Comparison of ENCODE assay signal across 18 cellular contexts in genomic region chr10:119803264-119803663, GRCh38.
DNase-seq lines count a peak whose midpoint lies in the region; ATAC-seq and TF ChIP-seq lines count a peak whose summit lies in the region.
"Had no signal": no experiment of that assay in that cellular context is flagged by ENCODE, and none has a peak within 500 bp of the region (broad histone marks: within the 10 kb centered on the region; RNA-seq: fewer than 3 reads in every experiment).

No MANE protein-coding gene starts in this region.

- H3K4me3 ChIP-seq in epithelial cell of esophagus (ENCODE audit: low read length): no peak overlapping the region
- H3K4me3 ChIP-seq in osteoblast (ENCODE audit: insufficient read depth, low read length): no peak overlapping the region
- no peak overlapping the region for H3K4me3 ChIP-seq in spleen
- H3K4me3 ChIP-seq: heart left ventricle, skin epidermis had no signal

- no peaks in the 10 kb centered on the region for H3K36me3 ChIP-seq in osteoblast (ENCODE audit: insufficient read depth, low read length)
- peaks cover 0 to 36% (median 12%) of the 10 kb centered on the region in 6 donors for H3K36me3 ChIP-seq in spleen

- no peak overlapping the region for H3K27ac ChIP-seq in osteoblast (ENCODE audit: low read depth, low read length)
- no peak overlapping the region for H3K27ac ChIP-seq in spleen
- H3K27ac ChIP-seq: skin epidermis had no signal

- H3K4me2 ChIP-seq in osteoblast (ENCODE audit: insufficient read depth, low read length): peak overlapping the region; percentile 3

- H4K20me1 ChIP-seq in osteoblast (ENCODE audit: insufficient read depth, low read length): no peaks in the 10 kb centered on the region

- TF ChIP-seq POLR2A in spleen (IDR thresholded peaks at IDR 0.05): no peak

- H3K4me1 ChIP-seq in osteoblast (ENCODE audit: insufficient read depth, low read length) (peaks cover 4% of the 10 kb centered on the region), spleen (no peaks in the 10 kb centered on the region)
- H3K4me1 ChIP-seq: heart left ventricle had no signal

- H3K27me3 ChIP-seq in osteoblast (ENCODE audit: insufficient read depth, low read length): no peaks in the 10 kb centered on the region
- no peaks in the 10 kb centered on the region for H3K27me3 ChIP-seq in spleen (replicated peaks in 1 of 7)
- H3K27me3 ChIP-seq: heart left ventricle had no signal

- no peak for TF ChIP-seq CTCF in epithelial cell of esophagus (IDR thresholded peaks at IDR 0.05; ENCODE audit: insufficient read depth, low read depth, low read length, missing control alignments)
- TF ChIP-seq CTCF in osteoblast (IDR thresholded peaks at IDR 0.05; ENCODE audit: extremely low read depth, low read depth, low read length): no peak
- no peak for TF ChIP-seq CTCF in spleen (IDR thresholded peaks at IDR 0.05 in 8 of 11, conservative IDR thresholded peaks at IDR 0.05 in 3 of 11)

- no peak overlapping the region for H2AFZ ChIP-seq in osteoblast (ENCODE audit: low read length)

- DNase-seq in EH (ENCODE audit: low read depth): peak; percentile 89
- DNase-seq in RPMI7951 (ENCODE audit: low read depth): peak; percentile 5
- DNase-seq in epithelial cell of esophagus (ENCODE audit: low read depth): peak; percentile 63
- peak; percentile 87 for DNase-seq in osteoblast (ENCODE audit: insufficient read length, low spot score, missing footprints)
- no peak for DNase-seq in spleen
- no peak for DNase-seq in activated CD4-positive, CD25-positive, alpha-beta regulatory T cell (lab: John Stamatoyannopoulos, UW)
- DNase-seq in NCI-H524 (lab: John Stamatoyannopoulos, UW): no peak
- DNase-seq in sciatic nerve (ENCODE audit: low spot score): no peak
- DNase-seq: activated CD4-positive, alpha-beta T cell treated with anti-CD3 and anti-CD28 coated beads, Interleukin-2, amount 50 U/mL, for 1 hour; activated T-cell treated with anti-CD3 and anti-CD28 coated beads for 4 hours; AML-193; cerebellar nuclear complex; heart left ventricle; kidney; NCI-H1436; NCI-H345 had no signal

- H3K9me3 ChIP-seq in osteoblast (ENCODE audit: low read depth, low read length) (no peaks in the 10 kb centered on the region), spleen (no peaks in the 10 kb centered on the region)
- H3K9me3 ChIP-seq: heart left ventricle had no signal

- 87 to 98% (median 97%) methylated on average over 1 of the region's 1 CpG for WGBS in spleen, 5 donors

- ATAC-seq in sciatic nerve: no peak
- ATAC-seq: stimulated activated effector memory CD8-positive, alpha-beta T cell treated with anti-CD3 and anti-CD28 coated beads, Interleukin-12 subunit alpha, Interleukin-12 subunit beta, amount 100 ng/mL, for 72 hours had no signal

- intact Hi-C loops in spleen (cut with DNase I; ENCODE audit: low total_unique reads): no loop called here
- intact Hi-C loops in sciatic nerve (cut with DNase I): no loop called here

- H3K79me2 ChIP-seq in osteoblast (ENCODE audit: insufficient read depth, low read length): no peaks in the 10 kb centered on the region

Comparison
In these comparisons a context has a peak if more than half of its experiments do, and no peak if none do; other contexts are left out.
1. DNase-seq: peak in EH (single experiment), RPMI7951 (single experiment), epithelial cell of esophagus (single experiment) and osteoblast (single experiment); none in spleen (single experiment), activated CD4-positive, CD25-positive, alpha-beta regulatory T cell (0 of 4), NCI-H524 (0 of 2) and sciatic nerve (single experiment).